1 cellular context compared by ENCODE assay signal in the genomic region with DNA sequence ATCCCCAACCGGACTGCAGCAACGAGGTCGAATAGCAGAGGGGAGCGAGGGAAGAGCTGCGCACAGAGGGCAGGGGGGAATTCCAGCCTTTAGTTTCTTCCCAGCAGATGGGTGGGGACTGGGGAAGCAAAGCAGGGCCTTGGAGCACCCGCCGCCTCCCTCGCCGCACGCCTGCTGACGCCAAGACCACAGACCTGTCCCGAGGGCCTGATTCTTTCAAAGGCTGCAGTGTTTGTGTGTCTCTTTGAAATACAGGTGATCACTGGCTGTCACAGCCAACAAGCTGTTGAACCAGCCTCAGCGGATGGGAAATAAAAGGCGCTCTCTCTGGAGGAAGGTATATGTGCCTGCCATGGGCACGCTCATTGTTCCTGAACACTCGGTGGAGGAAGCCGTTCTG.
TF ChIP-seq lines count a peak whose summit lies in the region.

No MANE protein-coding gene starts in this region.

TF ChIP-seq in H1, 55 proteins besides CTCF, POLR2A, EP300 and RAD21 (continued from another document):
- TF ChIP-seq, protein P1, sequence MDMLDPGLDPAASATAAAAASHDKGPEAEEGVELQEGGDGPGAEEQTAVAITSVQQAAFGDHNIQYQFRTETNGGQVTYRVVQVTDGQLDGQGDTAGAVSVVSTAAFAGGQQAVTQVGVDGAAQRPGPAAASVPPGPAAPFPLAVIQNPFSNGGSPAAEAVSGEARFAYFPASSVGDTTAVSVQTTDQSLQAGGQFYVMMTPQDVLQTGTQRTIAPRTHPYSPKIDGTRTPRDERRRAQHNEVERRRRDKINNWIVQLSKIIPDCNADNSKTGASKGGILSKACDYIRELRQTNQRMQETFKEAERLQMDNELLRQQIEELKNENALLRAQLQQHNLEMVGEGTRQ (IDR thresholded peaks at IDR 0.05; ENCODE audit: low read length), result no peak
- TF ChIP-seq SP4 (IDR thresholded peaks at IDR 0.05; ENCODE audit: low read length), result no peak
- no peak for TF ChIP-seq KDM5A (IDR thresholded peaks at IDR 0.05; ENCODE audit: low read length)
- no peak for TF ChIP-seq SP1 (IDR thresholded peaks at IDR 0.05; ENCODE audit: low read depth, low read length)
- TF ChIP-seq, protein P2, sequence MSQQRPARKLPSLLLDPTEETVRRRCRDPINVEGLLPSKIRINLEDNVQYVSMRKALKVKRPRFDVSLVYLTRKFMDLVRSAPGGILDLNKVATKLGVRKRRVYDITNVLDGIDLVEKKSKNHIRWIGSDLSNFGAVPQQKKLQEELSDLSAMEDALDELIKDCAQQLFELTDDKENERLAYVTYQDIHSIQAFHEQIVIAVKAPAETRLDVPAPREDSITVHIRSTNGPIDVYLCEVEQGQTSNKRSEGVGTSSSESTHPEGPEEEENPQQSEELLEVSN (IDR thresholded peaks at IDR 0.05), result no peak
- TF ChIP-seq, protein P3, sequence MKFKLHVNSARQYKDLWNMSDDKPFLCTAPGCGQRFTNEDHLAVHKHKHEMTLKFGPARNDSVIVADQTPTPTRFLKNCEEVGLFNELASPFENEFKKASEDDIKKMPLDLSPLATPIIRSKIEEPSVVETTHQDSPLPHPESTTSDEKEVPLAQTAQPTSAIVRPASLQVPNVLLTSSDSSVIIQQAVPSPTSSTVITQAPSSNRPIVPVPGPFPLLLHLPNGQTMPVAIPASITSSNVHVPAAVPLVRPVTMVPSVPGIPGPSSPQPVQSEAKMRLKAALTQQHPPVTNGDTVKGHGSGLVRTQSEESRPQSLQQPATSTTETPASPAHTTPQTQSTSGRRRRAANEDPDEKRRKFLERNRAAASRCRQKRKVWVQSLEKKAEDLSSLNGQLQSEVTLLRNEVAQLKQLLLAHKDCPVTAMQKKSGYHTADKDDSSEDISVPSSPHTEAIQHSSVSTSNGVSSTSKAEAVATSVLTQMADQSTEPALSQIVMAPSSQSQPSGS (IDR thresholded peaks at IDR 0.05; ENCODE audit: low read length), result no peak
- no peak for TF ChIP-seq EGR1 (IDR thresholded peaks at IDR 0.05; ENCODE audit: borderline replicate concordance, low read depth, low read length)
- TF ChIP-seq RFX5 (IDR thresholded peaks at IDR 0.05; ENCODE audit: borderline replicate concordance, low read depth, low read length), result no peak
